13 cellular contexts compared by ENCODE assay signal in the genomic region with DNA sequence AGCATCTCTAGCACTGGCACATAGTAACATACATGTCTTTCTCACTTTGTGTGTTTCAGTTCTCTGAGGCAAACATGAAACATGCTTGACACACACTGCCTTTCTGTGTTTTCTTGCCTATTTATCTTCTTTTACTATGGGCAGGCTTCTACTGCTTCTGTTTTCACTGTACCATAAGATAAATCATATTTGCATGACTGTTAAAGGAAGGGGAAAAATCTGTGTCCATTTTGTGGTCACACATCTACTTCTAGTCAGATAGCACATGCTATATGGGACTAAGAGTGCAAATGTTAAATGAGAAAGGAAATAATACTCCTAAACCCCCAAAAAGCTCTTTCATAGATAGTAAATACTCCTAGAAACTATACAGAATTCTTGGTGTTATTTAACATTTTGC.
DNase-seq lines count a peak whose midpoint lies in the region; ATAC-seq, FAIRE-seq and TF ChIP-seq lines count a peak whose summit lies in the region.
"Had no signal": no experiment of that assay in that cellular context is flagged by ENCODE, and none has a peak within 500 bp of the region (broad histone marks: within the 10 kb centered on the region; RNA-seq: fewer than 3 reads in every experiment).

No MANE protein-coding gene starts in this region.

- no TSS peak for BruUV-seq in IMR-90 (replicated peaks; lab: Mats Ljungman, UMichigan)

- H2AFZ ChIP-seq in IMR-90 (replicated peaks; ENCODE audit: low read length, poor library complexity) = no peak overlapping the region

- CTCF ChIA-PET in IMR-90 (lab: Yijun Ruan, JAX) = no interaction called here

- no peak overlapping the region for H2BK15ac ChIP-seq in IMR-90 (ENCODE audit: low read depth, low read length)

- H3K56ac ChIP-seq in IMR-90 (ENCODE audit: extremely low read depth, insufficient read depth, low read length) = no peak overlapping the region

- no peak overlapping the region for H3K14ac ChIP-seq in IMR-90 (replicated peaks; ENCODE audit: low read depth, low read length)

- POLR2A ChIA-PET in IMR-90 (lab: Charles Lee; ENCODE audit: unreplicated experiment) = no interaction called here

- DNase-seq in IMR-90 (no peak), DMS79 treated with DMSO at 0.1 percent for 48 hours (lab: John Stamatoyannopoulos, UW) (no peak), RCC 7860 (ENCODE audit: low spot score) (no peak), kidney glomerular epithelial cell (lab: John Stamatoyannopoulos, UW) (no peak)
- DNase-seq: CD8-positive, alpha-beta T cell; NCI-H146; NCI-H226; NCI-H526 treated with DMSO at 0.1 percent for 48 hours; SJCRH30 had no signal

- no peaks in the 10 kb centered on the region for H3K9me3 ChIP-seq in IMR-90 (ENCODE audit: control insufficient read depth, insufficient read depth, low read length)
- H3K9me3 ChIP-seq: SJCRH30 had no signal

- no peak overlapping the region for H2AK9ac ChIP-seq in IMR-90 (replicated peaks; ENCODE audit: low read depth, low read length, poor library complexity)

- H3K4ac ChIP-seq in IMR-90 (ENCODE audit: low read depth, low read length) = no peak overlapping the region

- dilution Hi-C loops in IMR-90 (cut with HindIII; ENCODE audit: low sequenced_read_pairs, unreplicated experiment) = no loop called here

- H3K18ac ChIP-seq in IMR-90 (ENCODE audit: low read depth, low read length) = peak overlapping the region; percentile 87; the same call in 1 of the 2 replicates

- no peak for TF ChIP-seq RAD21 in IMR-90 (IDR thresholded peaks at IDR 0.05; ENCODE audit: low read length)

- H3K4me3 ChIP-seq in IMR-90 (ENCODE audit: insufficient read depth, low read depth, low read length) = no peak overlapping the region
- H3K4me3 ChIP-seq: SJCRH30 had no signal

- H3K9me1 ChIP-seq in IMR-90 (ENCODE audit: insufficient read depth, low read length) = peaks cover 3% of the 10 kb centered on the region; the same call in 1 of the 2 replicates

- H3K4me1 ChIP-seq in IMR-90 (ENCODE audit: control insufficient read depth, insufficient read depth, low read length) = peaks cover 2% of the 10 kb centered on the region; the same call in 1 of the 2 replicates

- no peak overlapping the region for H2AK5ac ChIP-seq in IMR-90 (ENCODE audit: low read depth, low read length)

- no peak overlapping the region for H4K5ac ChIP-seq in IMR-90 (ENCODE audit: low read depth, low read length)

- no peak overlapping the region for H2BK5ac ChIP-seq in IMR-90 (ENCODE audit: low read depth, low read length, poor library complexity, severe bottlenecking)

- no peaks in the 10 kb centered on the region for H3K27me3 ChIP-seq in IMR-90 (ENCODE audit: control insufficient read depth, insufficient read depth, low read length)
- H3K27me3 ChIP-seq: SJCRH30 had no signal

- in situ Hi-C loops in IMR-90 (cut with MboI; ENCODE audit: low sequenced_read_pairs) = no loop called here

- H3K9ac ChIP-seq in IMR-90 (ENCODE audit: low read depth, low read length) = no peak overlapping the region

- no peak overlapping the region for H3K23ac ChIP-seq in IMR-90 (ENCODE audit: low read depth, low read length)

- intact Hi-C loops in IMR-90 (cut with micrococcal nuclease) = no loop called here

- ATAC-seq in GM18868 (IDR thresholded peaks at IDR 0.05; ENCODE audit: unreplicated experiment) (peak; percentile 27), HG02610 (IDR thresholded peaks at IDR 0.05; ENCODE audit: unreplicated experiment) (peak; percentile 47), IMR-90 (ENCODE audit: low read depth) (no peak), HG03469 (IDR thresholded peaks at IDR 0.05; ENCODE audit: unreplicated experiment) (no peak)
- ATAC-seq: CD8-positive, alpha-beta T cell had no signal

- H4K8ac ChIP-seq in IMR-90 (ENCODE audit: low read depth in 2 of 2, low read length in 2 of 2) = no peak overlapping the region

- H3K36me3 ChIP-seq in IMR-90 (ENCODE audit: control insufficient read depth, insufficient read depth, low read length) = no peaks in the 10 kb centered on the region
- H3K36me3 ChIP-seq: SJCRH30 had no signal

- no peak overlapping the region for H3K4me2 ChIP-seq in IMR-90 (ENCODE audit: low read depth, low read length)

- FAIRE-seq in RCC 7860 (lab: Jason Lieb, UNC) = no peak

- TF ChIP-seq POLR2A in IMR-90 (IDR thresholded peaks at IDR 0.05; ENCODE audit: low read depth, low read length) = no peak

- H4K91ac ChIP-seq in IMR-90 (ENCODE audit: insufficient read depth, low read depth, low read length) = no peak overlapping the region

- H3K79me1 ChIP-seq in IMR-90 (ENCODE audit: low read depth in 1 of 2, low read length in 2 of 2) = no peaks in the 10 kb centered on the region; a peak in 1 of 4 replicates

- H4K20me1 ChIP-seq in IMR-90 (ENCODE audit: insufficient read depth, low read length) = no peaks in the 10 kb centered on the region

- TF ChIP-seq CTCF in IMR-90 (conservative IDR thresholded peaks at IDR 0.05; ENCODE audit: low read depth, low read length) = no peak

- H2BK120ac ChIP-seq in IMR-90 (ENCODE audit: low read depth, low read length) = no peak overlapping the region

- 0 out of 2 replicates have a peak overlapping the region, but pooled peaks have one; percentile 16 for H2BK20ac ChIP-seq in IMR-90 (ENCODE audit: low read depth, low read length)

- H3K27ac ChIP-seq in IMR-90 (ENCODE audit: insufficient read depth, low read length) = no peak overlapping the region
- H3K27ac ChIP-seq: RWPE1, SJCRH30 had no signal

TF ChIP-seq in IMR-90, 13 proteins besides CTCF, POLR2A, EP300 and RAD21:
- no peak for TF ChIP-seq SMC3 (IDR thresholded peaks at IDR 0.05; ENCODE audit: low read depth, low read length)
- TF ChIP-seq RFX5 (IDR thresholded peaks at IDR 0.05; ENCODE audit: low read depth, low read length) = no peak
- no peak for TF ChIP-seq BHLHE40 (IDR thresholded peaks at IDR 0.05; ENCODE audit: low read depth, low read length)
- no peak for TF ChIP-seq MXI1 (IDR thresholded peaks at IDR 0.05; ENCODE audit: borderline replicate concordance, low read depth, low read length)
- no peak for TF ChIP-seq ELK1 (IDR thresholded peaks at IDR 0.05; ENCODE audit: borderline replicate concordance, low read depth, low read length)
- TF ChIP-seq MAZ (IDR thresholded peaks at IDR 0.05; ENCODE audit: borderline replicate concordance, low read depth, low read length) = no peak
- TF ChIP-seq USF2 (IDR thresholded peaks at IDR 0.05; ENCODE audit: low read depth, low read length) = no peak
- TF ChIP-seq CHD1 (IDR thresholded peaks at IDR 0.05; ENCODE audit: low read depth, low read length) = no peak
- TF ChIP-seq FOS (IDR thresholded peaks at IDR 0.05; ENCODE audit: low read depth, low read length) = no peak
- no peak for TF ChIP-seq CEBPB (IDR thresholded peaks at IDR 0.05; ENCODE audit: low read depth, low read length)
- TF ChIP-seq MAFK (IDR thresholded peaks at IDR 0.05; ENCODE audit: low read depth, low read length) = no peak
- TF ChIP-seq NFE2L2 (IDR thresholded peaks at IDR 0.05; ENCODE audit: low read depth, low read length) = no peak
- TF ChIP-seq RCOR1 (IDR thresholded peaks at IDR 0.05; ENCODE audit: insufficient replicate concordance, low read length) = no peak

Comparison
In these comparisons a context has a peak if more than half of its experiments do, and no peak if none do; other contexts are left out.
1. ATAC-seq: peak in GM18868 (single experiment) and HG02610 (single experiment); none in IMR-90 (single experiment) and HG03469 (single experiment).